ENCODE assay signal across 24 cellular contexts in genomic region chr19:35421362-35421761, GRCh38. TPM values are rescaled to one million over a fixed set of nuclear protein-coding genes. Genes with fewer than 3 reads are reported as not detected.
DNase-seq lines count a peak whose midpoint lies in the region; ATAC-seq, FAIRE-seq and TF ChIP-seq lines count a peak whose summit lies in the region.
"Had no signal": no experiment of that assay in that cellular context is flagged by ENCODE, and none has a peak within 500 bp of the region (broad histone marks: within the 10 kb centered on the region; RNA-seq: fewer than 3 reads in every experiment).

No MANE protein-coding gene starts in this region.

- ATAC-seq in esophagus mucosa (peak; percentile 3), HG03196 (IDR thresholded peaks at IDR 0.05; ENCODE audit: unreplicated experiment) (no peak), GM18498 (IDR thresholded peaks at IDR 0.05; ENCODE audit: unreplicated experiment) (no peak)
- ATAC-seq: CD8-positive, alpha-beta T cell; GM23338 had no signal

- DNase-seq in DMS53 (lab: John Stamatoyannopoulos, UW) (peak; percentile 44), DMS53 treated with DMSO at 0.1 percent for 48 hours (lab: John Stamatoyannopoulos, UW; ENCODE audit: unreplicated experiment) (no peak), frontal cortex (ENCODE audit: low spot score in 2 of 2) (no peak)
- DNase-seq: Calu3; CD8-positive, alpha-beta T cell; DMS 273 treated with DMSO at 0.1 percent for 48 hours; DMS79; GDM1; HCEC 1CT; IMR-90; Karpas-422; KBM-7 had no signal

- H3K27ac ChIP-seq in neutrophil, result peak overlapping the region; percentile 35
- H3K27ac ChIP-seq: 22Rv1; BLaER1 treated with 17β-estradiol and CSF1 and Interleukin-3, amounts not matched to agents 10 nM and 100 nM; HL-60 had no signal

- H3K9me3 ChIP-seq in neutrophil, result no peaks in the 10 kb centered on the region
- H3K9me3 ChIP-seq: A549; BLaER1 treated with 17β-estradiol and CSF1 and Interleukin-3, amounts not matched to agents 10 nM and 100 nM had no signal

- FAIRE-seq in frontal cortex (lab: Jason Lieb, UNC), result no peak
- FAIRE-seq: A549, H54 had no signal

- H3K36me3 ChIP-seq in neutrophil, result no peaks in the 10 kb centered on the region
- H3K36me3 ChIP-seq: BLaER1 treated with 17β-estradiol and CSF1 and Interleukin-3, amounts not matched to agents 10 nM and 100 nM had no signal

- H3K4me3 ChIP-seq in neutrophil (ENCODE audit: low read depth in 1 of 2, low read length in 1 of 2), result no peak overlapping the region
- H3K4me3 ChIP-seq: A549; BLaER1 treated with 17β-estradiol and CSF1 and Interleukin-3, amounts not matched to agents 10 nM and 100 nM; GM23338 had no signal

- no peak for TF ChIP-seq CTCF in neutrophil (IDR thresholded peaks at IDR 0.05)

- peaks cover 28% of the 10 kb centered on the region for H3K27me3 ChIP-seq in neutrophil
- H3K27me3 ChIP-seq: BLaER1 treated with 17β-estradiol and CSF1 and Interleukin-3, amounts not matched to agents 10 nM and 100 nM had no signal

- H3K4me1 ChIP-seq in neutrophil (ENCODE audit: control insufficient read depth in 1 of 2, insufficient read depth in 1 of 2, low read depth in 1 of 2, low read length in 1 of 2), result peaks cover 16 to 22% of the 10 kb centered on the region in 2 experiments

RNA-seq across cellular contexts. Expression of gene FFAR2, which starts 26.7 kb away (rescaled TPM):
- total RNA-seq in esophagus mucosa, result 1.8 TPM
- under 0.01 TPM for total RNA-seq in frontal cortex
- total RNA-seq: Calu3, Daoy, GM23338, HT1080, IMR-90 had no signal

RNA-seq across cellular contexts. Expression of gene GPR42, which starts 50.5 kb away (rescaled TPM):
- not detected for total RNA-seq in esophagus mucosa
- total RNA-seq in frontal cortex, result not detected
- total RNA-seq: Calu3; CD8-positive, alpha-beta T cell; Daoy; GM23338; HT1080; IMR-90 had no signal
